Comparison of ENCODE assay signal across 9 cellular contexts in the genomic region with DNA sequence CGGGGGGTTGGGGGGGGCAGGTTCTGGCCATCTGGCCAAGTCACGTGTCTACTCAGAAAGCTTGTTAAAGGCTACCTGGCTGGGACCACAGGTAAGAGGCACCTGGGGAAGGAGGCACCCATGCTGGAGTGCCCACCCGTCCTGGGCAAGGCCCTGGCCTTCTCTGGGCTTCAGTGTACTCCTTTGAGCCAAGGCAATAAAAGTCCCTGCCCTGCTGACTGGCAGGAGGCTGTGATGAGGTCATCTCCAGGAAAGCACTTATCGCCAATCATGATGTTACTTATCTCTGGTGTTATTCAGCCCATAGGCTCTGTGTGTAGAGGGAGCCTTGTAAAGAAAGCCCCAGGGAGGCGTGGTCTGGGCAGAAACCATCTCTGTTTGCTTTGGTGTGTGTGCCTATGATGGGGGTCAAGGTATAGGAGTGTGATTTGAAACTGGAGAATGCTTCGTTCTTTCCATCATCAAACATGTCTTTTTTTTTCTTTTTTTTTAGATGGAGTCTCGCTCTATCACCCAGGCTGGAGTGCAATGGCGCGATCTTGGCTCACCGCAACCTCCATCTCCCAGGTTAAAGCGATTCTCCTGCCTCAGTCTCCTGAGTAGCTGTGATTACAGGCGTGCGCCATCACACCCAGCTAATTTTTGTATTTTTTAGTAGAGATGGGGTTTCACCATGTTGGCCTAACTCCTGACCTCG. TPM values are rescaled to one million over a fixed set of nuclear protein-coding genes. Genes with fewer than 3 reads are reported as not detected.
DNase-seq lines count a peak whose midpoint lies in the region; ATAC-seq and TF ChIP-seq lines count a peak whose summit lies in the region.
"Had no signal": no experiment of that assay in that cellular context is flagged by ENCODE, and none has a peak within 500 bp of the region (broad histone marks: within the 10 kb centered on the region; RNA-seq: fewer than 3 reads in every experiment).

No MANE protein-coding gene starts in this region.

- peak; percentile 75 for ATAC-seq in stimulated activated effector memory CD8-positive, alpha-beta T cell treated with anti-CD3 and anti-CD28 coated beads, Interleukin-12 subunit alpha, Interleukin-12 subunit beta, amount 100 ng/mL, for 72 hours
- no peak for ATAC-seq in GM21381 (IDR thresholded peaks at IDR 0.05; ENCODE audit: unreplicated experiment)

- no peak for TF ChIP-seq EP300 in ovary (IDR thresholded peaks at IDR 0.05)

- intact Hi-C loops in ovary (cut with DNase I): no loop called here

- no peaks in the 10 kb centered on the region for H3K9me3 ChIP-seq in ovary

- peak; percentile 100 for DNase-seq in DMS53 (lab: John Stamatoyannopoulos, UW)
- DNase-seq in NB4 (ENCODE audit: low read depth): peak; percentile 75
- peak; percentile 32 to 80 for DNase-seq in SW 1271 (lab: John Stamatoyannopoulos, UW)
- peak; percentile 69 for DNase-seq in fibroblast of the aortic adventitia (ENCODE audit: low read depth)
- no peak for DNase-seq in stimulated activated effector memory CD8-positive, alpha-beta T cell treated with anti-CD3 and anti-CD28 coated beads, Interleukin-12 subunit alpha, Interleukin-12 subunit beta, amount 100 ng/mL, for 72 hours (ENCODE audit: low spot score in 2 of 2)
- DNase-seq in ovary: no peak
- no peak for DNase-seq in stimulated activated CD4-positive, alpha-beta T cell treated with anti-CD3 and anti-CD28 coated beads, Interleukin-4, amount 100 ng/mL, for 1 hour

- H3K36me3 Mint-ChIP-seq in stimulated activated effector memory CD8-positive, alpha-beta T cell treated with anti-CD3 and anti-CD28 coated beads, Interleukin-12 subunit alpha, Interleukin-12 subunit beta, amount 100 ng/mL, for 72 hours: no peaks in the 10 kb centered on the region

- H3K36me3 ChIP-seq in ovary: no peaks in the 10 kb centered on the region

- no peak overlapping the region for H3K4me3 Mint-ChIP-seq in stimulated activated effector memory CD8-positive, alpha-beta T cell treated with anti-CD3 and anti-CD28 coated beads, Interleukin-12 subunit alpha, Interleukin-12 subunit beta, amount 100 ng/mL, for 72 hours

- no peak for TF ChIP-seq POLR2A in NB4 (IDR thresholded peaks at IDR 0.05; ENCODE audit: extremely low read depth, insufficient read length)
- TF ChIP-seq POLR2A in ovary (IDR thresholded peaks at IDR 0.05): no peak

- peaks cover 9% of the 10 kb centered on the region for H3K4me1 ChIP-seq in ovary (ENCODE audit: insufficient read depth)

- no peak for TF ChIP-seq CTCF in NB4 (IDR thresholded peaks at IDR 0.05; ENCODE audit: low read depth, low read length)
- no peak for TF ChIP-seq CTCF in fibroblast of the aortic adventitia (IDR thresholded peaks at IDR 0.05; ENCODE audit: insufficient read depth, low read length)
- no peak for TF ChIP-seq CTCF in ovary (IDR thresholded peaks at IDR 0.05)

- H3K4me3 ChIP-seq in NB4 (ENCODE audit: low read depth, low read length) (no peak overlapping the region), fibroblast of the aortic adventitia (ENCODE audit: low read depth, low read length) (no peak overlapping the region), ovary (no peak overlapping the region)
- H3K4me3 ChIP-seq: dorsolateral prefrontal cortex had no signal

- no peaks in the 10 kb centered on the region for H3K9me3 Mint-ChIP-seq in stimulated activated effector memory CD8-positive, alpha-beta T cell treated with anti-CD3 and anti-CD28 coated beads, Interleukin-12 subunit alpha, Interleukin-12 subunit beta, amount 100 ng/mL, for 72 hours

- WGBS in ovary, 3 donors: 65 to 72% (median 66%) methylated on average over 14 of the region's 14 CpGs

- H3K27ac ChIP-seq in ovary: no peak overlapping the region

- no peaks in the 10 kb centered on the region for H3K27me3 ChIP-seq in ovary

- peaks cover 27% of the 10 kb centered on the region for H3K4me1 Mint-ChIP-seq in stimulated activated effector memory CD8-positive, alpha-beta T cell treated with anti-CD3 and anti-CD28 coated beads, Interleukin-12 subunit alpha, Interleukin-12 subunit beta, amount 100 ng/mL, for 72 hours

- peak overlapping the region; percentile 75 for H3K27ac Mint-ChIP-seq in stimulated activated effector memory CD8-positive, alpha-beta T cell treated with anti-CD3 and anti-CD28 coated beads, Interleukin-12 subunit alpha, Interleukin-12 subunit beta, amount 100 ng/mL, for 72 hours

RNA-seq across cellular contexts. Expression of a gene that starts 2.5 kb away (rescaled TPM):
- total RNA-seq in fibroblast of the aortic adventitia (ENCODE audit: low replicate concordance): 0.54 and 0.74 TPM in 2 replicates
- 100 to 1,000 TPM in 1 of 7 donors, 10 to 100 TPM in 1, 1 to 10 TPM in 3, under 1 TPM in 1, not detected in 1; 0.40 to 240 (median 9.1) TPM for total RNA-seq in ovary
- polyA plus RNA-seq in ovary: under 1 TPM; 0.27 to 0.35 TPM

RNA-seq across cellular contexts. Expression of a gene that starts 14.1 kb away (rescaled TPM):
- total RNA-seq in fibroblast of the aortic adventitia (ENCODE audit: low replicate concordance): 6.1 and 10.7 TPM in 2 replicates
- total RNA-seq in ovary: 10 to 100 TPM in 1 of 7 donors, 1 to 10 TPM in 6; 1.8 to 25.6 (median 4.3) TPM
- 1 to 10 TPM in 1 of 2 donors, not detected in 1; 3.0 TPM for polyA plus RNA-seq in ovary

RNA-seq across cellular contexts. Expression of a gene that starts 32.7 kb away (rescaled TPM):
- total RNA-seq in fibroblast of the aortic adventitia (ENCODE audit: low replicate concordance) (not detected in 2 replicates), ovary (under 1 TPM in 1 of 7 donors, not detected in 6; 0.34 TPM)
- polyA plus RNA-seq in ovary: not detected

RNA-seq across cellular contexts. Expression of a gene that starts 58.2 kb away (rescaled TPM):
- total RNA-seq in fibroblast of the aortic adventitia (ENCODE audit: low replicate concordance) (not detected in 2 replicates), ovary (100 to 1,000 TPM in 1 of 7 donors, 10 to 100 TPM in 1, 1 to 10 TPM in 3, not detected in 2; 3.3 to 253 (median 8.2) TPM)
- polyA plus RNA-seq in ovary: under 1 TPM in 1 of 2 donors, not detected in 1; 0.30 TPM

Comparison
In these comparisons a context has a peak if more than half of its experiments do, and no peak if none do; other contexts are left out.
1. DNase-seq: peak in DMS53 (single experiment), NB4 (single experiment), SW 1271 (2 of 2) and fibroblast of the aortic adventitia (single experiment); none in stimulated activated effector memory CD8-positive, alpha-beta T cell treated with anti-CD3 and anti-CD28 coated beads, Interleukin-12 subunit alpha, Interleukin-12 subunit beta, amount 100 ng/mL, for 72 hours (0 of 2), ovary (0 of 5) and stimulated activated CD4-positive, alpha-beta T cell treated with anti-CD3 and anti-CD28 coated beads, Interleukin-4, amount 100 ng/mL, for 1 hour (single experiment).